27 cellular contexts compared by ENCODE assay signal in genomic region chr6:45411959-45412358, GRCh38. TPM values are rescaled to one million over a fixed set of nuclear protein-coding genes. Genes with fewer than 3 reads are reported as not detected.
DNase-seq lines count a peak whose midpoint lies in the region; ATAC-seq and TF ChIP-seq lines count a peak whose summit lies in the region.
"Had no signal": no experiment of that assay in that cellular context is flagged by ENCODE, and none has a peak within 500 bp of the region (broad histone marks: within the 10 kb centered on the region; RNA-seq: fewer than 3 reads in every experiment).

No MANE protein-coding gene starts in this region.

- H3K4me3 ChIP-seq in adipocyte (ENCODE audit: low read length), result no peak overlapping the region
- H3K4me3 ChIP-seq: BLaER1, GM23338, SK-N-MC had no signal

- no peaks in the 10 kb centered on the region for H3K36me3 ChIP-seq in adipocyte (ENCODE audit: control insufficient read depth, insufficient read depth, low read length, severe bottlenecking)
- H3K36me3 ChIP-seq: BLaER1 had no signal

- no peaks in the 10 kb centered on the region for H3K27me3 ChIP-seq in adipocyte (replicated peaks; ENCODE audit: control insufficient read depth, insufficient read depth, low read length)

- DNase-seq in NCI-H1105 treated with DMSO at 0.1 percent for 48 hours (lab: John Stamatoyannopoulos, UW) (peak; percentile 12), NCI-H1105 (lab: John Stamatoyannopoulos, UW) (no peak), adipocyte (ENCODE audit: low read depth) (peak; percentile 44), renal cortical epithelial cell (ENCODE audit: low read depth) (peak; percentile 36), T1000 (lab: John Stamatoyannopoulos, UW) (no peak), amygdala (lab: John Stamatoyannopoulos, UW) (no peak)
- DNase-seq: ACHN; Caco-2; CD4-positive, alpha-beta T cell; DMS 273 treated with DMSO at 0.1 percent for 48 hours; DMS79 treated with DMSO at 0.1 percent for 48 hours; Kasumi-1; NCI-H1092; NCI-H146; NCI-H2029 treated with DMSO at 0.1 percent for 48 hours; NCI-H2171; NCI-H345; NCI-H524; NCI-H82; OCI-M1; SHP77; SW 1271 had no signal

- peaks cover 18% of the 10 kb centered on the region for H3K4me1 ChIP-seq in adipocyte (ENCODE audit: control insufficient read depth, insufficient read depth, low read length)
- H3K4me1 ChIP-seq: BLaER1, Caco-2 had no signal

- H3K9me3 ChIP-seq in adipocyte (ENCODE audit: control insufficient read depth, low read length), result no peaks in the 10 kb centered on the region
- H3K9me3 ChIP-seq: BLaER1, Caco-2 had no signal

- H3K9ac ChIP-seq in adipocyte (ENCODE audit: low read length), result no peak overlapping the region
- H3K9ac ChIP-seq: BLaER1 had no signal

- TF ChIP-seq RAD21 in Ishikawa (IDR thresholded peaks at IDR 0.05; ENCODE audit: low read depth), result 0 out of 2 replicates have a peak, but pooled peaks have one; percentile 2

- no peak for TF ChIP-seq EP300 in Ishikawa (IDR thresholded peaks at IDR 0.05; ENCODE audit: borderline replicate concordance)

- ATAC-seq in GM19023 (IDR thresholded peaks at IDR 0.05; ENCODE audit: unreplicated experiment), result no peak
- ATAC-seq: GM23338 had no signal

TF ChIP-seq in Ishikawa, 13 proteins besides CTCF, POLR2A, EP300 and RAD21:
- peak; percentile 61 for TF ChIP-seq NFIC (IDR thresholded peaks at IDR 0.05)
- TF ChIP-seq USF1 (IDR thresholded peaks at IDR 0.05), result no peak
- no peak for TF ChIP-seq REST (IDR thresholded peaks at IDR 0.05; ENCODE audit: low read depth)
TF ChIP-seq in Ishikawa: peak in this region for 1.

RNA-seq across cellular contexts. Expression of gene SUPT3H, which starts 34.2 kb away (rescaled TPM):
- total RNA-seq in renal cortical epithelial cell, result 24.8 and 43.0 TPM in 2 replicates

Comparison
In these comparisons a context has a peak if more than half of its experiments do, and no peak if none do; other contexts are left out.
1. DNase-seq: peak in NCI-H1105 treated with DMSO at 0.1 percent for 48 hours (single experiment), adipocyte (single experiment) and renal cortical epithelial cell (single experiment); none in NCI-H1105 (single experiment), T1000 (single experiment) and amygdala (0 of 56).